Comparison of ENCODE assay signal across 8 cellular contexts in the genomic region with DNA sequence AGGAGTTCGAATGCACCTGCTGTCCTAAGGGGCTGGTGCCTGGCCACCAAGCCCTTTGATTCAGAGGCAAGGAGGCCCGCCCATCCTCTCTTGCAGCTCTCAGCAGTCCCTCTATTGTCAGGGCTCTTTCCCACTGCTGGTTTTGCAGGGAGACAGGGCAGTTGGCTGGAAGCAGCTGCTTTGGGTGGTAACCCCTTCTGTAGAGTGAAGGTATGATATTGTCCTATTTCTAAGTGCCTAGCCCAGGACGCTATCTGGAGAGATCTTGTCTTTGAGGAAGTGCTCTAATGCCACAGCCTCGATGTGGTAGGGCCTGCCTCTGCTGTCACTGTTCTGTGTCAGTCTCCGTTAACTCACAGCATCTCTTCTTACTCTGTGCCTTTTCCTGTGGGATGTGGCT. TPM values are rescaled to one million over a fixed set of nuclear protein-coding genes. Genes with fewer than 3 reads are reported as not detected.
DNase-seq lines count a peak whose midpoint lies in the region; ATAC-seq and FAIRE-seq lines count a peak whose summit lies in the region.
"Had no signal": no experiment of that assay in that cellular context is flagged by ENCODE, and none has a peak within 500 bp of the region (broad histone marks: within the 10 kb centered on the region; RNA-seq: fewer than 3 reads in every experiment).

No MANE protein-coding gene starts in this region.

- FAIRE-seq in small intestine (lab: Jason Lieb, UNC): no peak
- no peak for FAIRE-seq in frontal cortex (lab: Jason Lieb, UNC)

- ATAC-seq in HG02610 (IDR thresholded peaks at IDR 0.05; ENCODE audit: unreplicated experiment): peak; percentile 35

- H3K4me1 Mint-ChIP-seq in activated naive CD8-positive, alpha-beta T cell treated with anti-CD3 and anti-CD28 coated beads for 36 hours: peaks cover 81% of the 10 kb centered on the region

- H3K9me3 ChIP-seq in small intestine (ENCODE audit: control insufficient read depth, low read depth): no peaks in the 10 kb centered on the region
- H3K9me3 ChIP-seq: HAP-1 had no signal

- DNase-seq in OCI-M1 (lab: John Stamatoyannopoulos, UW) (peak; percentile 68), small intestine (peak; percentile 47), frontal cortex (ENCODE audit: low spot score in 2 of 2) (no peak), HuH-7 (ENCODE audit: low spot score) (no peak), NCI-H446 (lab: John Stamatoyannopoulos, UW) (no peak)
- DNase-seq in activated naive CD8-positive, alpha-beta T cell treated with anti-CD3 and anti-CD28 coated beads for 36 hours: no peak

- peak overlapping the region; percentile 93 for H3K27ac Mint-ChIP-seq in activated naive CD8-positive, alpha-beta T cell treated with anti-CD3 and anti-CD28 coated beads for 36 hours

- H3K27me3 Mint-ChIP-seq in activated naive CD8-positive, alpha-beta T cell treated with anti-CD3 and anti-CD28 coated beads for 36 hours: no peaks in the 10 kb centered on the region

- 41 to 46% (median 42%) methylated on average over 5 of the region's 5 CpGs for WGBS in small intestine, 3 donors

- H3K4me1 ChIP-seq in small intestine (ENCODE audit: control insufficient read depth in 2 of 2, insufficient read depth in 1 of 2, low read depth in 1 of 2, low read length in 1 of 2): peaks cover 27 to 32% of the 10 kb centered on the region in 2 donors
- H3K4me1 ChIP-seq: HAP-1 had no signal

- H3K4me3 Mint-ChIP-seq in activated naive CD8-positive, alpha-beta T cell treated with anti-CD3 and anti-CD28 coated beads for 36 hours: peak overlapping the region; percentile 85

- H3K4me3 ChIP-seq in small intestine (ENCODE audit: low read depth in 1 of 2, low read length in 2 of 2): no peak overlapping the region
- H3K4me3 ChIP-seq: HAP-1 had no signal

- H3K9me3 Mint-ChIP-seq in activated naive CD8-positive, alpha-beta T cell treated with anti-CD3 and anti-CD28 coated beads for 36 hours: no peaks in the 10 kb centered on the region

- H3K36me3 Mint-ChIP-seq in activated naive CD8-positive, alpha-beta T cell treated with anti-CD3 and anti-CD28 coated beads for 36 hours: peaks cover 76% of the 10 kb centered on the region

- peak overlapping the region in 1 of 2 donors; percentile 11 for H3K27ac ChIP-seq in small intestine (ENCODE audit: low read depth in 1 of 2, low read length in 1 of 2)

- no peaks in the 10 kb centered on the region for H3K36me3 ChIP-seq in small intestine (ENCODE audit: control insufficient read depth in 2 of 2, insufficient read depth in 2 of 2, low read length in 2 of 2)

- no peaks in the 10 kb centered on the region for H3K27me3 ChIP-seq in small intestine (ENCODE audit: control insufficient read depth in 2 of 2, insufficient read depth in 2 of 2, low read length in 2 of 2)

RNA-seq across cellular contexts. Expression of gene PLCG1, which starts 5.6 kb away (rescaled TPM):
- total RNA-seq in activated naive CD8-positive, alpha-beta T cell treated with anti-CD3 and anti-CD28 coated beads for 36 hours: 100 to 1,000 TPM; 156 to 162 TPM
- 10 to 100 TPM; 27.6 to 67.3 (median 35.0) TPM for polyA plus RNA-seq in small intestine
- total RNA-seq in frontal cortex: 91.3 TPM

Comparison
In these comparisons a context has a peak if more than half of its experiments do, and no peak if none do; other contexts are left out.
1. DNase-seq: peak in OCI-M1 (single experiment) and small intestine (single experiment); none in activated naive CD8-positive, alpha-beta T cell treated with anti-CD3 and anti-CD28 coated beads for 36 hours (single experiment), frontal cortex (0 of 2), HuH-7 (single experiment) and NCI-H446 (0 of 2).